23 cellular contexts compared by ENCODE assay signal in genomic region chr5:112121268-112121667, GRCh38.
"Had no signal": no experiment of that assay in that cellular context is flagged by ENCODE, and none has a peak within 500 bp of the region (broad histone marks: within the 10 kb centered on the region; RNA-seq: fewer than 3 reads in every experiment).

No MANE protein-coding gene starts in this region.

- H3K36me3 Mint-ChIP-seq: activated naive CD8-positive, alpha-beta T cell treated with anti-CD3 and anti-CD28 coated beads for 36 hours had no signal

- H3K27ac Mint-ChIP-seq: activated B cell treated with CpG ODN at 0.5 μM for 24 hours; activated CD4-positive, alpha-beta T cell treated with anti-CD3 and anti-CD28 coated beads, Interleukin-2, amount 10 ng/mL, durations not matched to agents 7 days and 5 days; activated naive CD8-positive, alpha-beta T cell treated with anti-CD3 and anti-CD28 coated beads for 36 hours; activated T-cell treated with anti-CD3 and anti-CD28 coated beads, Interleukin-2, amount 50 U/mL, for 72 hours; natural killer cell treated with Interleukin-12 subunit alpha and Interleukin-12 subunit beta and Interleukin-15 and Interleukin-18, amount 100 ng/mL, for 72 hours had no signal

- H3K9me3 Mint-ChIP-seq: activated CD4-positive, alpha-beta T cell treated with anti-CD3 and anti-CD28 coated beads, Interleukin-2, amount 10 ng/mL, durations not matched to agents 7 days and 5 days had no signal

- H3K4me3 ChIP-seq: coronary artery, esophagus muscularis mucosa, gastroesophageal sphincter, left ventricle myocardium inferior, right atrium auricular region, smooth muscle cell had no signal

- H3K4me3 Mint-ChIP-seq: activated B cell treated with CpG ODN at 0.5 μM for 24 hours; activated CD4-positive, alpha-beta T cell treated with anti-CD3 and anti-CD28 coated beads, Interleukin-2, amount 10 ng/mL, durations not matched to agents 7 days and 5 days; activated naive CD8-positive, alpha-beta T cell treated with anti-CD3 and anti-CD28 coated beads for 36 hours; activated T-cell treated with anti-CD3 and anti-CD28 coated beads, Interleukin-2, amount 50 U/mL, for 72 hours; central memory CD8-positive, alpha-beta T cell; natural killer cell treated with Interleukin-12 subunit alpha and Interleukin-12 subunit beta and Interleukin-15 and Interleukin-18, amount 100 ng/mL, for 72 hours had no signal

- FAIRE-seq: keratinocyte, TTC549 had no signal

- H3K27ac ChIP-seq: brain microvascular endothelial cell, coronary artery, esophagus muscularis mucosa, gastroesophageal sphincter, left ventricle myocardium inferior, right atrium auricular region had no signal

- H3K4me1 ChIP-seq: esophagus muscularis mucosa, gastroesophageal sphincter, left ventricle myocardium inferior, right atrium auricular region had no signal

- H3K4me1 Mint-ChIP-seq: activated B cell treated with CpG ODN at 0.5 μM for 24 hours; activated CD4-positive, alpha-beta T cell treated with anti-CD3 and anti-CD28 coated beads, Interleukin-2, amount 10 ng/mL, durations not matched to agents 7 days and 5 days; activated naive CD8-positive, alpha-beta T cell treated with anti-CD3 and anti-CD28 coated beads for 36 hours; central memory CD8-positive, alpha-beta T cell had no signal

- H3K27me3 ChIP-seq: brain microvascular endothelial cell, esophagus muscularis mucosa, gastroesophageal sphincter, right atrium auricular region had no signal

- DNase-seq: activated B cell treated with CpG ODN at 0.5 μM for 24 hours; activated CD4-positive, alpha-beta T cell treated with anti-CD3 and anti-CD28 coated beads, Interleukin-2, amount 10 ng/mL, durations not matched to agents 7 days and 5 days; activated CD8-positive, alpha-beta memory T cell treated with anti-CD3 and anti-CD28 coated beads, Interleukin-2, amount 50 U/mL, for 48 hours; activated naive CD8-positive, alpha-beta T cell treated with anti-CD3 and anti-CD28 coated beads for 36 hours; activated T-cell treated with anti-CD3 and anti-CD28 coated beads, Interleukin-2, amount 50 U/mL, for 72 hours; brain microvascular endothelial cell; effector CD4-positive, alpha-beta T cell; left ventricle myocardium inferior; nucleus accumbens; stimulated activated CD4-positive, alpha-beta T cell treated with anti-CD3 and anti-CD28 coated beads, Interleukin-4, amount 100 ng/mL, for 4 hours; stimulated activated CD8-positive, alpha-beta memory T cell treated with anti-CD3 and anti-CD28 coated beads, Interleukin-4, amount 100 ng/mL, for 48 hours; stimulated activated naive CD4-positive, alpha-beta T cell treated with Interleukin-2 at 50 U/mL for 16 hours; T-helper 2 cell; trophoblast cell had no signal

- ATAC-seq: activated T-cell treated with anti-CD3 and anti-CD28 coated beads, Interleukin-2, amount 50 U/mL, for 72 hours; gastroesophageal sphincter; natural killer cell treated with Interleukin-12 subunit alpha and Interleukin-12 subunit beta and Interleukin-15 and Interleukin-18, amount 100 ng/mL, for 72 hours had no signal

- H3K36me3 ChIP-seq: brain microvascular endothelial cell, esophagus muscularis mucosa, gastroesophageal sphincter, left ventricle myocardium inferior, right atrium auricular region had no signal

- H3K4me2 ChIP-seq: smooth muscle cell had no signal
